In genomic region chr14:95514131-95515079, GRCh38 we compare ENCODE assay signal across 8 cellular contexts. TPM values are rescaled to one million over a fixed set of nuclear protein-coding genes. Genes with fewer than 3 reads are reported as not detected.
A peak's percentile ranks its signal among the peaks of the same experiment; 100 is the strongest.
DNase-seq lines count a peak whose midpoint lies in the region; ATAC-seq, FAIRE-seq and TF ChIP-seq lines count a peak whose summit lies in the region.

No MANE protein-coding gene starts in this region.

- H3K36me3 ChIP-seq in sigmoid colon, result no peaks in the 10 kb centered on the region

- FAIRE-seq in GM12892 (lab: Jason Lieb, UNC), result no peak

- TF ChIP-seq CTCF in sigmoid colon (IDR thresholded peaks at IDR 0.05), result no peak

- peaks cover 50 to 59% of the 10 kb centered on the region in 2 donors for H3K4me1 Mint-ChIP-seq in effector memory CD8-positive, alpha-beta T cell (ENCODE audit: low read depth in 2 of 2)

- H3K27me3 Mint-ChIP-seq in effector memory CD8-positive, alpha-beta T cell, result no peaks in the 10 kb centered on the region

- peaks cover 0 to 48% (median 40%) of the 10 kb centered on the region in 4 donors for H3K4me1 ChIP-seq in sigmoid colon

- H3K4me3 Mint-ChIP-seq in effector memory CD8-positive, alpha-beta T cell, result peak overlapping the region; percentile 89 to 90

- H3K36me3 Mint-ChIP-seq in effector memory CD8-positive, alpha-beta T cell (ENCODE audit: insufficient read depth), result peaks cover 24% of the 10 kb centered on the region

- DNase-seq in GM12892 (ENCODE audit: insufficient read length) (no peak), NCI-H510A (lab: John Stamatoyannopoulos, UW) (peak; percentile 80), sigmoid colon (no peak), kidney tubule cell (ENCODE audit: low spot score) (no peak), ACHN (no peak)
- DNase-seq in effector memory CD8-positive, alpha-beta T cell, result no peak

- in situ Hi-C loops in ACHN (cut with HindIII; ENCODE audit: low pct_ligation_motif_present, low pct_unique_long_range_greater_than_20kb, low sequenced_read_pairs), result no loop called here

- TF ChIP-seq EP300 in sigmoid colon (IDR thresholded peaks at IDR 0.05), result no peak

- H3K27me3 ChIP-seq in sigmoid colon, result peaks cover 4 to 26% (median 20%) of the 10 kb centered on the region in 3 donors

- 0 out of 2 replicates have a peak, but pooled peaks have one; percentile 9 for TF ChIP-seq POLR2A in GM12892 (IDR thresholded peaks at IDR 0.05; ENCODE audit: low read depth, low read length)
- no peak for TF ChIP-seq POLR2A in sigmoid colon (IDR thresholded peaks at IDR 0.05)

- peak overlapping the region in 3 of 4 donors; percentile 60 to 72 (median 65) for H3K4me3 ChIP-seq in sigmoid colon

- peak overlapping the region; percentile 95 for H3K27ac Mint-ChIP-seq in effector memory CD8-positive, alpha-beta T cell

- intact Hi-C loops in sigmoid colon (cut with DNase I), result no loop called here

- ATAC-seq in effector memory CD8-positive, alpha-beta T cell (replicated peaks), result no peak
- ATAC-seq in HG02852 (IDR thresholded peaks at IDR 0.05; ENCODE audit: unreplicated experiment) (no peak), HG03354 (IDR thresholded peaks at IDR 0.05; ENCODE audit: poor library complexity, severe bottlenecking, unreplicated experiment) (no peak)

- peak overlapping the region; percentile 22 to 88 (median 74) for H3K27ac ChIP-seq in sigmoid colon

- 80 to 85% methylated on average over 18 of the region's 18 CpGs for WGBS in sigmoid colon, 2 donors

- no peaks in the 10 kb centered on the region for H3K9me3 Mint-ChIP-seq in effector memory CD8-positive, alpha-beta T cell

- no peaks in the 10 kb centered on the region for H3K9me3 ChIP-seq in sigmoid colon

RNA-seq across cellular contexts. Expression of gene SYNE3, which starts 2.0 kb away (rescaled TPM):
- polyA plus RNA-seq in GM12892 (2012; ENCODE audit: missing spikeins), result 7.7 TPM
- total RNA-seq in sigmoid colon, result 10 to 100 TPM in 2 of 4 donors, 1 to 10 TPM in 2; 5.6 to 11.8 (median 9.9) TPM
- 1 to 10 TPM in 2 of 3 donors, under 1 TPM in 1; 0.69 to 6.3 (median 1.8) TPM for polyA plus RNA-seq in sigmoid colon

RNA-seq across cellular contexts. Expression of gene GLRX5, which starts 20.4 kb away (rescaled TPM):
- 46.2 TPM for polyA plus RNA-seq in GM12892 (2012; ENCODE audit: missing spikeins)
- 10 to 100 TPM; 30.5 to 61.4 (median 44.3) TPM for total RNA-seq in sigmoid colon
- polyA plus RNA-seq in sigmoid colon, result 10 to 100 TPM; 45.7 to 97.1 (median 76.9) TPM
